34 cellular contexts compared by ENCODE assay signal in the genomic region with DNA sequence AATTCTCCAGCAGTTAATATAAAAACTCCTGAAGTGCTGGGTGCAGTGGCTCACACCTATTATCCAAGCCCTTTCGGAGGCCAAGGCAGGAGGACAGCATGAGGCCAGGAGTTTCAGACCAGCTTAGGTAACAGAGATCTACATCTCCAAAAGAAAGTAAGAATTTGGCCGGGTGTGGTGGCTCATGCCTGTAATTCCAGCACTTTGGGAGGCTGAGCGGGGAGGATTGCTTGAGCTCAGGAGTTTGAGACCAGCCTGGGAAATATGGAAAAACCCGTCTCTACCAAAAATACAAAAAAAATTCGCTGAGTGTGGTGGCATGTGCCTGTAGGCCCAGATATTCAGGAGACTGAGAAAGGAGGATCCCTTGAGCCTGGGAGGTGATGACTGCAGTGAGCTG.
"Had no signal": no experiment of that assay in that cellular context is flagged by ENCODE, and none has a peak within 500 bp of the region (broad histone marks: within the 10 kb centered on the region; RNA-seq: fewer than 3 reads in every experiment).

No MANE protein-coding gene starts in this region.

- H3K9ac ChIP-seq: KMS-11 had no signal

- DNase-seq: Karpas-422, Kasumi-1, MG63, MM.1S, MV-4-11, NCI-H1048, NCI-H1092, NCI-H1092 treated with DMSO at 0.1 percent for 48 hours, NCI-H1105, NCI-H1105 treated with DMSO at 0.1 percent for 48 hours, NCI-H1417, NCI-H1417 treated with DMSO at 0.1 percent for 48 hours, NCI-H1436, NCI-H1436 treated with DMSO at 0.1 percent for 48 hours, NCI-H146, NCI-H1694, NCI-H1694 treated with DMSO at 0.1 percent for 48 hours, NCI-H187, NCI-H187 treated with DMSO at 0.1 percent for 48 hours, NCI-H1930, NCI-H2029, NCI-H2029 treated with DMSO at 0.1 percent for 48 hours, NCI-H2081, NCI-H2081 treated with DMSO at 0.1 percent for 48 hours, NCI-H2107, NCI-H2171, NCI-H2171 treated with DMSO at 0.1 percent for 48 hours, NCI-H2227 treated with DMSO at 0.1 percent for 48 hours, NCI-H226, NCI-H345, NCI-H446, NCI-H446 treated with DMSO at 0.1 percent for 48 hours, NCI-H510A had no signal

- H3K9me3 ChIP-seq: MG63 had no signal

- H3K4me3 ChIP-seq: MG63 had no signal

- H3K4me2 ChIP-seq: KMS-11 had no signal

- H3K27me3 ChIP-seq: MG63 had no signal

- H3K36me3 ChIP-seq: MG63 had no signal

- H3K27ac ChIP-seq: KMS-11 had no signal
